In the genomic region with DNA sequence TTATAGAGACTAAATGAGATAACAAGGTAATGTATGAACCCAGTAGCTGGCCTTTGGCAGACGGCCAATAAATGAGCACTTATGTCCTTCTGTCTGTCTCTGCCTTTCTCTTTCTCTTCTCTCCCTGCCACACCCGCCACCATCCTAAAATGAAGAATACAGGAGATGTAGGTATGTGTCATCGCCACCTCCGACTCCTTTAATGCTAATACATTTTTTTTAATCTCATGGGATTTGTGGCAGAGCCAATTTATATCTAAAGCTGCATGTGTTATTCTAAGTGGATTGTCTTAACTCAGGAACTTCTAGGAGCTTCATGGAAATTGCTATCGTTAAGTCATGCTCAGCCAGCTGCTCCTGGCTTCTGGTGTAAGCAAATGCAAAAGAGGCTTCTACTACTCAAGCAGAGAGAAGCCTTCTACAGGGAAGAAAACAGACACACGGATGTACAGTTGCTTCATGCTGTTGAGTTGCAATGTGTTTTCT, we compare ENCODE assay signal across 15 cellular contexts. TPM values are rescaled to one million over a fixed set of nuclear protein-coding genes. Genes with fewer than 3 reads are reported as not detected.
A peak's percentile ranks its signal among the peaks of the same experiment; 100 is the strongest.
DNase-seq lines count a peak whose midpoint lies in the region; ATAC-seq and TF ChIP-seq lines count a peak whose summit lies in the region.
"Had no signal": no experiment of that assay in that cellular context is flagged by ENCODE, and none has a peak within 500 bp of the region (broad histone marks: within the 10 kb centered on the region; RNA-seq: fewer than 3 reads in every experiment).

No MANE protein-coding gene starts in this region.

- no peaks in the 10 kb centered on the region for H3K4me1 ChIP-seq in endodermal cell (ENCODE audit: control insufficient read depth, insufficient read depth, low read length)
- H3K4me1 ChIP-seq in ascending aorta: no peaks in the 10 kb centered on the region

- no peaks in the 10 kb centered on the region for H3K9me3 ChIP-seq in endodermal cell (ENCODE audit: control insufficient read depth, low read length)
- no peaks in the 10 kb centered on the region for H3K9me3 ChIP-seq in ascending aorta

- H3K4me3 ChIP-seq in AG10803 (ENCODE audit: low read length) (no peak overlapping the region), fibroblast of pulmonary artery (replicated peaks; ENCODE audit: low read depth, low read length) (no peak overlapping the region), endodermal cell (ENCODE audit: low read length) (no peak overlapping the region), ascending aorta (no peak overlapping the region)
- H3K4me3 ChIP-seq: cardiac muscle cell had no signal

- 66 to 89% methylated on average over 2 to 6 of the region's 6 CpGs for WGBS in endodermal cell (ENCODE audit: insufficient coverage in 1 of 2, insufficient read length in 1 of 2), 2 experiments

- no peaks in the 10 kb centered on the region; the same call in none of the 2 replicates for H3K27me3 Mint-ChIP-seq in HFFc6 (ENCODE audit: insufficient read depth)
- no peaks in the 10 kb centered on the region for H3K27me3 Mint-ChIP-seq in endodermal cell (ENCODE audit: insufficient read depth)
- H3K27me3 Mint-ChIP-seq: activated CD4-positive, alpha-beta T cell treated with anti-CD3 and anti-CD28 coated beads, Interleukin-2, amount 10 ng/mL, durations not matched to agents 24 days and 14 days had no signal

- H3K36me3 ChIP-seq in endodermal cell (ENCODE audit: control insufficient read depth, insufficient read depth, low read length) (no peaks in the 10 kb centered on the region), ascending aorta (no peaks in the 10 kb centered on the region)
- H3K36me3 ChIP-seq: cardiac muscle cell had no signal

- intact Hi-C loops in ascending aorta (cut with DNase I): no loop called here

- H3K4me3 Mint-ChIP-seq in HFFc6 (peak overlapping the region; percentile 56), endodermal cell (no peak overlapping the region)
- H3K4me3 Mint-ChIP-seq: activated CD4-positive, alpha-beta T cell treated with anti-CD3 and anti-CD28 coated beads, Interleukin-2, amount 10 ng/mL, durations not matched to agents 24 days and 14 days; T-cell had no signal

- TF ChIP-seq CTCF in AG10803 (conservative IDR thresholded peaks at IDR 0.05; ENCODE audit: low read length): no peak
- no peak for TF ChIP-seq CTCF in HFFc6 (IDR thresholded peaks at IDR 0.05)
- no peak for TF ChIP-seq CTCF in fibroblast of pulmonary artery (IDR thresholded peaks at IDR 0.05; ENCODE audit: low read length, missing control alignments)
- no peak for TF ChIP-seq CTCF in endodermal cell (conservative IDR thresholded peaks at IDR 0.05)
- no peak for TF ChIP-seq CTCF in ascending aorta (IDR thresholded peaks at IDR 0.05)

- peak; percentile 61 for DNase-seq in AG10803 (ENCODE audit: low read depth)
- DNase-seq in HFFc6: peak; percentile 42
- peak; percentile 16 for DNase-seq in RPMI8226
- DNase-seq in fibroblast of pulmonary artery (ENCODE audit: low read depth): peak; percentile 59
- DNase-seq in endodermal cell: no peak
- no peak for DNase-seq in ascending aorta (ENCODE audit: low spot score in 2 of 2)
- no peak for DNase-seq in activated naive CD4-positive, alpha-beta T cell treated with Interleukin-2 at 50 U/mL for 16 hours
- DNase-seq: activated CD4-positive, alpha-beta T cell treated with anti-CD3 and anti-CD28 coated beads, Interleukin-2, amount 10 ng/mL, durations not matched to agents 24 days and 14 days; C1 segment of cervical spinal cord; right cardiac atrium; T-cell had no signal

- peaks cover 68% of the 10 kb centered on the region for H3K4me1 Mint-ChIP-seq in HFFc6 (ENCODE audit: low read depth)
- peaks cover 8% of the 10 kb centered on the region for H3K4me1 Mint-ChIP-seq in endodermal cell

- no peaks in the 10 kb centered on the region for H3K9me3 Mint-ChIP-seq in HFFc6
- H3K9me3 Mint-ChIP-seq in endodermal cell: no peaks in the 10 kb centered on the region
- H3K9me3 Mint-ChIP-seq: activated CD4-positive, alpha-beta T cell treated with anti-CD3 and anti-CD28 coated beads, Interleukin-2, amount 10 ng/mL, durations not matched to agents 24 days and 14 days; T-cell had no signal

- H3K9ac ChIP-seq in endodermal cell (ENCODE audit: extremely low read depth, low read length, poor library complexity, severe bottlenecking): no peak overlapping the region

- H3K27ac ChIP-seq in endodermal cell (ENCODE audit: low read depth, low read length) (no peak overlapping the region), ascending aorta (no peak overlapping the region)
- H3K27ac ChIP-seq: cardiac muscle cell had no signal

- H3K27ac Mint-ChIP-seq in HFFc6: peak overlapping the region; percentile 74
- no peak overlapping the region for H3K27ac Mint-ChIP-seq in endodermal cell
- H3K27ac Mint-ChIP-seq: activated CD4-positive, alpha-beta T cell treated with anti-CD3 and anti-CD28 coated beads, Interleukin-2, amount 10 ng/mL, durations not matched to agents 24 days and 14 days; T-cell had no signal

- H3K36me3 Mint-ChIP-seq in HFFc6 (ENCODE audit: low read depth): no peaks in the 10 kb centered on the region
- H3K36me3 Mint-ChIP-seq in endodermal cell (ENCODE audit: low read depth): no peaks in the 10 kb centered on the region
- H3K36me3 Mint-ChIP-seq: T-cell had no signal

- H3K27me3 ChIP-seq in endodermal cell (ENCODE audit: control insufficient read depth, insufficient read depth, low read length, poor library complexity, severe bottlenecking) (no peaks in the 10 kb centered on the region), ascending aorta (no peaks in the 10 kb centered on the region)
- H3K27me3 ChIP-seq: cardiac muscle cell had no signal

- ATAC-seq in GM19463 (IDR thresholded peaks at IDR 0.05; ENCODE audit: unreplicated experiment): no peak
- ATAC-seq: right cardiac atrium, T-cell had no signal

RNA-seq across cellular contexts. Expression of gene TM4SF20, which starts 2.2 kb away (rescaled TPM):
- total RNA-seq in HFFc6 (2021; fragmentation: NEBNext Ultra II Directional; extraction: Animal tissue kit (Norgen Biotek cat#: 25700)): under 1 TPM; 0.09 to 0.34 (median 0.22) TPM
- total RNA-seq in endodermal cell (not detected), ascending aorta (not detected)
- not detected for polyA plus RNA-seq in endodermal cell (2013, experiment 1 of 2)
- not detected for polyA plus RNA-seq in endodermal cell (2013, experiment 2 of 2)
- total RNA-seq: activated CD4-positive, alpha-beta T cell treated with anti-CD3 and anti-CD28 coated beads, Interleukin-2, amount 10 ng/mL, durations not matched to agents 24 days and 14 days; cardiac muscle cell; endothelial cell of umbilical vein; right cardiac atrium; T-cell had no signal
- polyA plus RNA-seq: cardiac muscle cell, endothelial cell of umbilical vein, right cardiac atrium had no signal

RNA-seq across cellular contexts. Expression of gene SCYGR1, which starts 10.8 kb away (rescaled TPM):
- total RNA-seq in HFFc6 (2021; fragmentation: NEBNext Ultra II Directional; extraction: Animal tissue kit (Norgen Biotek cat#: 25700)): not detected
- total RNA-seq in endodermal cell (not detected), ascending aorta (not detected)
- not detected for polyA plus RNA-seq in endodermal cell (2013, experiment 1 of 2)
- polyA plus RNA-seq in endodermal cell (2013, experiment 2 of 2): not detected
- total RNA-seq: activated CD4-positive, alpha-beta T cell treated with anti-CD3 and anti-CD28 coated beads, Interleukin-2, amount 10 ng/mL, durations not matched to agents 24 days and 14 days; cardiac muscle cell; endothelial cell of umbilical vein; right cardiac atrium; subcutaneous adipose tissue; T-cell had no signal
- polyA plus RNA-seq: cardiac muscle cell, endothelial cell of umbilical vein, right cardiac atrium had no signal

RNA-seq across cellular contexts. Expression of gene MFF, which starts 51.9 kb away (rescaled TPM):
- total RNA-seq in HFFc6 (2021; fragmentation: NEBNext Ultra II Directional; extraction: Animal tissue kit (Norgen Biotek cat#: 25700)): 10 to 100 TPM; 53.7 to 75.0 (median 65.6) TPM
- total RNA-seq in endodermal cell: 10 to 100 TPM; 74.8 to 93.0 TPM
- 95.7 TPM for polyA plus RNA-seq in endodermal cell (2013, experiment 1 of 2)
- 91.6 TPM for polyA plus RNA-seq in endodermal cell (2013, experiment 2 of 2)
- total RNA-seq in ascending aorta: 65.9 TPM

Comparison
In these comparisons a context has a peak if more than half of its experiments do, and no peak if none do; other contexts are left out.
1. DNase-seq: peak in AG10803 (single experiment), HFFc6 (single experiment), RPMI8226 (single experiment) and fibroblast of pulmonary artery (single experiment); none in endodermal cell (single experiment), ascending aorta (0 of 2) and activated naive CD4-positive, alpha-beta T cell treated with Interleukin-2 at 50 U/mL for 16 hours (single experiment).